Comparison of ENCODE assay signal across 9 cellular contexts in genomic region chr2:64311948-64312621, GRCh38.
DNase-seq lines count a peak whose midpoint lies in the region; FAIRE-seq and TF ChIP-seq lines count a peak whose summit lies in the region.
"Had no signal": no experiment of that assay in that cellular context is flagged by ENCODE, and none has a peak within 500 bp of the region (broad histone marks: within the 10 kb centered on the region; RNA-seq: fewer than 3 reads in every experiment).

No MANE protein-coding gene starts in this region.

- no peak overlapping the region for H3K27ac ChIP-seq in SJSA1

- H3K36me3 ChIP-seq in SJSA1 = no peaks in the 10 kb centered on the region
- no peaks in the 10 kb centered on the region for H3K36me3 ChIP-seq in neuron (ENCODE audit: insufficient read depth, low read length)

- H3K4me1 ChIP-seq in SJSA1 (replicated peaks) (peaks cover 9% of the 10 kb centered on the region), neuron (ENCODE audit: insufficient read depth, low read length) (peaks cover 17% of the 10 kb centered on the region)
- H3K4me1 ChIP-seq: Caco-2 had no signal

- no peaks in the 10 kb centered on the region for H3K9me3 ChIP-seq in SJSA1 (replicated peaks)
- H3K9me3 ChIP-seq in neuron (ENCODE audit: low read length) = no peaks in the 10 kb centered on the region
- H3K9me3 ChIP-seq: Caco-2 had no signal

- FAIRE-seq in D721Med (lab: Jason Lieb, UNC) = no peak

- TF ChIP-seq CTCF in fibroblast of the aortic adventitia (IDR thresholded peaks at IDR 0.05; ENCODE audit: insufficient read depth, low read length) = peak; percentile 57
- TF ChIP-seq CTCF in D721Med (IDR thresholded peaks at IDR 0.05; ENCODE audit: insufficient read depth, missing control alignments) = no peak

- H2AFZ ChIP-seq in neuron (ENCODE audit: low read depth, low read length) = peak overlapping the region; percentile 76

- DNase-seq in SIG-M5 treated with dmso at 0.1 percent for 504 hours (lab: John Stamatoyannopoulos, UW; ENCODE audit: unreplicated experiment) = peak; percentile 68
- DNase-seq in SIG-M5 (lab: John Stamatoyannopoulos, UW) = no peak
- DNase-seq in SJSA1 (ENCODE audit: low read depth in 1 of 2, low spot score in 2 of 2) = peak; percentile 57 to 70
- DNase-seq in fibroblast of the aortic adventitia (ENCODE audit: low read depth) = peak; percentile 88
- no peak for DNase-seq in activated CD4-positive, alpha-beta T cell treated with anti-CD3 and anti-CD28 coated beads, Interleukin-2, amount 50 U/mL, for 4 hours
- no peak for DNase-seq in activated naive CD4-positive, alpha-beta T cell treated with anti-CD3 and anti-CD28 coated beads, Interleukin-2, amount 50 U/mL, for 16 hours
- DNase-seq in D721Med (ENCODE audit: insufficient read length, low spot score) = no peak

- H3K27me3 ChIP-seq in SJSA1 (replicated peaks) (0 out of 2 replicates have a peak, but pooled peaks cover 3% of the 10 kb centered on the region), neuron (ENCODE audit: insufficient read depth, low read length) (no peaks in the 10 kb centered on the region)

- H3K4me3 ChIP-seq in SJSA1 (no peak overlapping the region), fibroblast of the aortic adventitia (ENCODE audit: low read depth, low read length) (peak overlapping the region; percentile 22), neuron (ENCODE audit: low read length) (peak overlapping the region; percentile 15)

Comparison
In these comparisons a context has a peak if more than half of its experiments do, and no peak if none do; other contexts are left out.
1. DNase-seq: peak in SIG-M5 treated with dmso at 0.1 percent for 504 hours (single experiment), SJSA1 (2 of 2) and fibroblast of the aortic adventitia (single experiment); none in SIG-M5 (single experiment), activated CD4-positive, alpha-beta T cell treated with anti-CD3 and anti-CD28 coated beads, Interleukin-2, amount 50 U/mL, for 4 hours (0 of 2), activated naive CD4-positive, alpha-beta T cell treated with anti-CD3 and anti-CD28 coated beads, Interleukin-2, amount 50 U/mL, for 16 hours (single experiment) and D721Med (single experiment).